8 cellular contexts compared by ENCODE assay signal in the genomic region with DNA sequence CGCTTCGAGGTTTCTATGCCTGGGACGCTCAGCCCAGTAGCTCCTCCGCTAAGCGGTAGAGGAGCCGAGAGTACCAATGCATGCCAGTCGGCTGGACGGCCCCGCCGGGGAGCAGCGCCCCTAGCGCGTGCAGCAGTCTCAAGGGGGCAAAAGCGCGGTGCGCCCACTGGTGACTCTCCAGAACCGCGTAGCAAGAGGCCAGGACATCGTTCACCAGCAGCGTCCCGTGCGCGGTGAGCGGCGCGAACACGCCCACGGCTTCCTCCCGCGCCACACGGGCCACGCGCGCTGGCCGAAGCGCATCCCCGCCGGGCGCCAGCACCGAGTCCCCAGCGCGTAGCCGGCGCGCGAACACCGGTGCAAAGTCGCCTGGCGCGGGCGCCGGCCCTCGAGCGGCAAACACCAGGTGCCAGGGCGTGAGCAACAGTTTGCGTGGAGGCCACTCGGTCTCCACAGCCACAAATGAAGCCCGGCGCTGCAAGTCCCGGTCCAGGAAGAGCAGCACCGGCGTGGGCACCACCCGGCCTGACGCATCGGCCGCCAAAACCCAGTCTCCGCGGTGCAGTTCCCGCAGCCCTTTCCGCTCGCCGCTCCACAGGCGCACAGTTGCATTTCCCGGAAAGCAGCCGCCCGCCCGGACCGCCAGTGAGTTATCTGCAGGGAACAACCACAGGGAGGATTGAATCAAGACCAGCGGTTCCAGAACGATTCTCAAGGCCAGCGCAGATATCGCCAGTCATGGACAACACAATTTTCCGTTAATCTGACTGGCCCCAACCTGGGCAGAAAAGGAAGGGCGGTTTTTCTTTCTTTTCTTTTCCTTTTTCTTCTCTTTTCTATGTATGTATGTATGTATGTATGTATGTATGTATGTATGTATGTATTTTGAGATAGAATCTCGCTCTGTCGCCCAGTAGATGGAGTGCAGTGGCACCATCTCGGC. TPM values are rescaled to one million over a fixed set of nuclear protein-coding genes. Genes with fewer than 3 reads are reported as not detected.
DNase-seq lines count a peak whose midpoint lies in the region; ATAC-seq, FAIRE-seq and TF ChIP-seq lines count a peak whose summit lies in the region.

No MANE protein-coding gene starts in this region.

- no peaks in the 10 kb centered on the region for H3K9me3 ChIP-seq in WERI-Rb-1 (ENCODE audit: severe bottlenecking)
- H3K9me3 ChIP-seq in esophagus squamous epithelium, result no peaks in the 10 kb centered on the region

- H3K27ac ChIP-seq in GM23338 (ENCODE audit: low read depth) (no peak overlapping the region), WERI-Rb-1 (no peak overlapping the region), esophagus squamous epithelium (peak overlapping the region in 2 of 4 donors; percentile 31 to 50)

- H3K4me1 Mint-ChIP-seq in GM23338 (peaks cover 46% of the 10 kb centered on the region), nephron (peaks cover 43% of the 10 kb centered on the region)

- H3K9me2 ChIP-seq in GM23338 (ENCODE audit: insufficient read depth), result no peaks in the 10 kb centered on the region

- peaks cover 93% of the 10 kb centered on the region for H3K27me3 ChIP-seq in GM23338 (ENCODE audit: insufficient read depth)
- H3K27me3 ChIP-seq in WERI-Rb-1 (ENCODE audit: insufficient read depth, low read depth, severe bottlenecking), result peaks cover 50% of the 10 kb centered on the region
- peaks cover 21 to 69% (median 37%) of the 10 kb centered on the region in 4 donors for H3K27me3 ChIP-seq in esophagus squamous epithelium

- H3K36me3 Mint-ChIP-seq in GM23338 (ENCODE audit: low read depth), result no peaks in the 10 kb centered on the region; the same call in 2 of the 3 replicates
- H3K36me3 Mint-ChIP-seq in nephron (ENCODE audit: low read depth), result no peaks in the 10 kb centered on the region

- TF ChIP-seq POLR2A in esophagus squamous epithelium (IDR thresholded peaks at IDR 0.05) (no peak), H54 (IDR thresholded peaks at IDR 0.05; ENCODE audit: low read depth, low read length) (no peak)

- H3K9me3 Mint-ChIP-seq in GM23338, result no peaks in the 10 kb centered on the region
- no peaks in the 10 kb centered on the region for H3K9me3 Mint-ChIP-seq in nephron

- peak; percentile 16 for ATAC-seq in GM23338
- ATAC-seq in GM21619 (IDR thresholded peaks at IDR 0.05; ENCODE audit: unreplicated experiment), result no peak
- no peak for ATAC-seq in HG03196 (IDR thresholded peaks at IDR 0.05; ENCODE audit: unreplicated experiment)

- H3K4me2 ChIP-seq in GM23338, result peak overlapping the region; percentile 80

- peaks cover 47% of the 10 kb centered on the region for H3K4me1 ChIP-seq in GM23338 (ENCODE audit: insufficient read depth)
- H3K4me1 ChIP-seq in esophagus squamous epithelium, result peaks cover 42 to 75% (median 63%) of the 10 kb centered on the region in 3 donors

- intact Hi-C loops in esophagus squamous epithelium (cut with DNase I), result loop anchor here (10.0 kb wide), 1 partner anchor 145 kb away; no protein-coding TSS in a partner anchor

- peaks cover 12% of the 10 kb centered on the region; the same call in 1 of the 2 replicates for H3F3A ChIP-seq in GM23338 (replicated peaks; ENCODE audit: low read depth)

- no peaks in the 10 kb centered on the region for H3K79me2 ChIP-seq in GM23338 (replicated peaks; ENCODE audit: insufficient read depth)

- H3K27ac Mint-ChIP-seq in GM23338 (no peak overlapping the region), nephron (no peak overlapping the region)

- H3K27me3 Mint-ChIP-seq in GM23338 (ENCODE audit: insufficient read depth, low read depth, poor library complexity), result peaks cover 79% of the 10 kb centered on the region
- H3K27me3 Mint-ChIP-seq in nephron (ENCODE audit: low read depth), result peaks cover 89% of the 10 kb centered on the region

- peak in 1 of 2 experiments; percentile 42; a peak in 2 of 4 replicates for TF ChIP-seq CTCF in GM23338 (conservative IDR thresholded peaks at IDR 0.05; ENCODE audit: low read depth in 2 of 2)
- TF ChIP-seq CTCF in WERI-Rb-1 (IDR thresholded peaks at IDR 0.05; ENCODE audit: low read depth, low read length), result peak; percentile 53
- TF ChIP-seq CTCF in esophagus squamous epithelium (IDR thresholded peaks at IDR 0.05), result peak in 1 of 6 experiments; percentile 5
- peak in 2 of 3 experiments; percentile 21 to 33 for TF ChIP-seq CTCF in nephron (IDR thresholded peaks at IDR 0.05; ENCODE audit: unreplicated experiment in 3 of 3)

- H3K4me3 ChIP-seq in GM23338 (peak overlapping the region; percentile 51), WERI-Rb-1 (ENCODE audit: low read depth, low read length) (no peak overlapping the region; the same call in 1 of the 2 replicates), esophagus squamous epithelium (peak overlapping the region; percentile 17 to 64 (median 34))

- no peak for FAIRE-seq in H54 (lab: Jason Lieb, UNC)

- H3K36me3 ChIP-seq in GM23338 (ENCODE audit: insufficient read depth) (no peaks in the 10 kb centered on the region), WERI-Rb-1 (no peaks in the 10 kb centered on the region), esophagus squamous epithelium (no peaks in the 10 kb centered on the region)

- DNase-seq in AG08395 (ENCODE audit: low spot score) (peak; percentile 41), GM23338 (ENCODE audit: low spot score) (peak; percentile 64), WERI-Rb-1 (peak; percentile 24), esophagus squamous epithelium (lab: John Stamatoyannopoulos, UW) (no peak), H54 (ENCODE audit: insufficient read length, low spot score) (no peak)

- whole genome bisulfite sequencing in esophagus squamous epithelium, 2 donors, result 15 to 25% methylated on average over 8 to 10 of the region's 87 CpGs

- peak overlapping the region; percentile 69 for H2AFZ ChIP-seq in GM23338

- peaks cover 11% of the 10 kb centered on the region for H4K20me1 ChIP-seq in GM23338 (replicated peaks; ENCODE audit: insufficient read depth)

- H3K4me3 Mint-ChIP-seq in GM23338 (peak overlapping the region; percentile 63), nephron (peak overlapping the region; percentile 72 to 83 (median 81))

TF ChIP-seq in GM23338, 12 proteins besides CTCF, POLR2A, EP300 and RAD21:
- TF ChIP-seq EZH2 (IDR thresholded peaks at IDR 0.05; ENCODE audit: low read depth, unreplicated experiment) (peak; percentile 93), REST (IDR thresholded peaks at IDR 0.05; ENCODE audit: unreplicated experiment) (no peak), STAT1 (IDR thresholded peaks at IDR 0.05; ENCODE audit: unreplicated experiment) (no peak), EZH2phosphoT487 (IDR thresholded peaks at IDR 0.05; ENCODE audit: unreplicated experiment) (peak; percentile 82), ZNF331 (CRISPR knock-in tag; IDR thresholded peaks at IDR 0.05; ENCODE audit: low read depth) (no peak), NANOG (IDR thresholded peaks at IDR 0.05; ENCODE audit: borderline replicate concordance) (no peak)
- TF ChIP-seq, protein P1, sequence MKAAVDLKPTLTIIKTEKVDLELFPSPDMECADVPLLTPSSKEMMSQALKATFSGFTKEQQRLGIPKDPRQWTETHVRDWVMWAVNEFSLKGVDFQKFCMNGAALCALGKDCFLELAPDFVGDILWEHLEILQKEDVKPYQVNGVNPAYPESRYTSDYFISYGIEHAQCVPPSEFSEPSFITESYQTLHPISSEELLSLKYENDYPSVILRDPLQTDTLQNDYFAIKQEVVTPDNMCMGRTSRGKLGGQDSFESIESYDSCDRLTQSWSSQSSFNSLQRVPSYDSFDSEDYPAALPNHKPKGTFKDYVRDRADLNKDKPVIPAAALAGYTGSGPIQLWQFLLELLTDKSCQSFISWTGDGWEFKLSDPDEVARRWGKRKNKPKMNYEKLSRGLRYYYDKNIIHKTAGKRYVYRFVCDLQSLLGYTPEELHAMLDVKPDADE (IDR thresholded peaks at IDR 0.05), result no peak

RNA-seq across cellular contexts. Expression of gene DHH, which starts 4.5 kb away (rescaled TPM):
- total RNA-seq in GM23338 (2014; rRNA removed; shearing (Covaris generic)), result not detected in 2 replicates
- polyA plus RNA-seq in GM23338 (2016; fragmentation: Nextera tagmentation; extraction: Ambion mirVana), result 0.09 TPM in 1 of 2 replicates, not detected in the other
- under 1 TPM in 3 of 4 donors, not detected in 1; 0.19 to 0.31 (median 0.21) TPM for total RNA-seq in esophagus squamous epithelium

RNA-seq across cellular contexts. Expression of gene RHEBL1, which starts 20.3 kb away (rescaled TPM):
- 6.7 and 11.8 TPM in 2 replicates for total RNA-seq in GM23338 (2014; rRNA removed; shearing (Covaris generic))
- polyA plus RNA-seq in GM23338 (2016; fragmentation: Nextera tagmentation; extraction: Ambion mirVana), result 9.4 and 10.7 TPM in 2 replicates
- under 1 TPM in 2 of 4 donors, not detected in 2; 0.23 to 0.44 TPM for total RNA-seq in esophagus squamous epithelium

RNA-seq across cellular contexts. Expression of gene LMBR1L, which starts 20.5 kb away (rescaled TPM):
- total RNA-seq in GM23338 (2014; rRNA removed; shearing (Covaris generic)), result 33.9 and 57.0 TPM in 2 replicates
- polyA plus RNA-seq in GM23338 (2016; fragmentation: Nextera tagmentation; extraction: Ambion mirVana), result 19.8 and 24.3 TPM in 2 replicates
- total RNA-seq in esophagus squamous epithelium, result 10 to 100 TPM; 13.7 to 41.8 (median 27.8) TPM

RNA-seq across cellular contexts. Expression of gene KMT2D, which starts 29.5 kb away (rescaled TPM):
- 86.1 and 120 TPM in 2 replicates for total RNA-seq in GM23338 (2014; rRNA removed; shearing (Covaris generic))
- polyA plus RNA-seq in GM23338 (2016; fragmentation: Nextera tagmentation; extraction: Ambion mirVana), result 17.6 and 18.3 TPM in 2 replicates
- total RNA-seq in esophagus squamous epithelium, result 10 to 100 TPM; 29.4 to 67.9 (median 47.9) TPM

RNA-seq across cellular contexts. Expression of gene TUBA1B, which starts 41.1 kb away (rescaled TPM):
- total RNA-seq in GM23338 (2014; rRNA removed; shearing (Covaris generic)), result 2,341 and 2,718 TPM in 2 replicates
- 1,008 and 1,116 TPM in 2 replicates for polyA plus RNA-seq in GM23338 (2016; fragmentation: Nextera tagmentation; extraction: Ambion mirVana)
- 100 to 1,000 TPM; 414 to 957 (median 699) TPM for total RNA-seq in esophagus squamous epithelium

Comparison
In these comparisons a context has a peak if more than half of its experiments do, and no peak if none do; other contexts are left out.
1. DNase-seq: peak in AG08395 (single experiment), GM23338 (single experiment) and WERI-Rb-1 (single experiment); none in esophagus squamous epithelium (single experiment) and H54 (single experiment).